In genomic region chr22:43066844-43067385, GRCh38 we compare ENCODE assay signal across 1 cellular context.
TF ChIP-seq lines count a peak whose summit lies in the region.

No MANE protein-coding gene starts in this region.

TF ChIP-seq in HEK293, 187 proteins besides CTCF, POLR2A, EP300 and RAD21 (continued from another document):
- peak; percentile 67; the same call in 1 of the 2 replicates for TF ChIP-seq ZNF280D (tag by site-specific recombination; IDR thresholded peaks at IDR 0.05)
- TF ChIP-seq SP7 (tag by site-specific recombination; IDR thresholded peaks at IDR 0.05), result no peak; the same call in 1 of the 2 replicates
- TF ChIP-seq ZNF114 (tag by site-specific recombination; IDR thresholded peaks at IDR 0.05), result no peak
